Comparison of ENCODE assay signal across 9 cellular contexts in genomic region chr6:70651326-70651905, GRCh38. TPM values are rescaled to one million over a fixed set of nuclear protein-coding genes. Genes with fewer than 3 reads are reported as not detected.
DNase-seq lines count a peak whose midpoint lies in the region; ATAC-seq and TF ChIP-seq lines count a peak whose summit lies in the region.
"Had no signal": no experiment of that assay in that cellular context is flagged by ENCODE, and none has a peak within 500 bp of the region (broad histone marks: within the 10 kb centered on the region; RNA-seq: fewer than 3 reads in every experiment).

No MANE protein-coding gene starts in this region.

- peaks cover 0 to 3% of the 10 kb centered on the region in 2 donors for H3K27me3 Mint-ChIP-seq in natural killer cell treated with Interleukin-12 subunit alpha and Interleukin-12 subunit beta and Interleukin-15 and Interleukin-18, amount 100 ng/mL, for 72 hours
- peaks cover 4% of the 10 kb centered on the region; the same call in 1 of the 2 replicates for H3K27me3 Mint-ChIP-seq in HFFc6 (ENCODE audit: insufficient read depth)

- H3K4me1 Mint-ChIP-seq in natural killer cell treated with Interleukin-12 subunit alpha and Interleukin-12 subunit beta and Interleukin-15 and Interleukin-18, amount 100 ng/mL, for 72 hours (ENCODE audit: low read depth in 2 of 2), result peaks cover 5 to 10% of the 10 kb centered on the region in 2 donors
- no peaks in the 10 kb centered on the region for H3K4me1 Mint-ChIP-seq in HFFc6 (ENCODE audit: low read depth)

- no peak for TF ChIP-seq POLR2A in erythroblast (IDR thresholded peaks at IDR 0.05; ENCODE audit: low read length)

- H3K27ac Mint-ChIP-seq in natural killer cell treated with Interleukin-12 subunit alpha and Interleukin-12 subunit beta and Interleukin-15 and Interleukin-18, amount 100 ng/mL, for 72 hours, result no peak overlapping the region
- H3K27ac Mint-ChIP-seq in HFFc6, result no peak overlapping the region

- DNase-seq in activated CD4-positive, alpha-beta T cell treated with anti-CD3 and anti-CD28 coated beads for 48 hours, result peak; percentile 61
- DNase-seq in natural killer cell treated with Interleukin-12 subunit alpha and Interleukin-12 subunit beta and Interleukin-15 and Interleukin-18, amount 100 ng/mL, for 72 hours (ENCODE audit: low spot score), result no peak
- DNase-seq in erythroblast (lab: John Stamatoyannopoulos, UW) (no peak), NCI-H1105 (lab: John Stamatoyannopoulos, UW) (no peak), NCI-H1930 (lab: John Stamatoyannopoulos, UW) (no peak), HFFc6 (no peak)

- H3K36me3 Mint-ChIP-seq in natural killer cell treated with Interleukin-12 subunit alpha and Interleukin-12 subunit beta and Interleukin-15 and Interleukin-18, amount 100 ng/mL, for 72 hours, result no peaks in the 10 kb centered on the region
- H3K36me3 Mint-ChIP-seq in HFFc6 (ENCODE audit: low read depth), result no peaks in the 10 kb centered on the region

- peak overlapping the region; percentile 7 for H3K4me3 Mint-ChIP-seq in natural killer cell treated with Interleukin-12 subunit alpha and Interleukin-12 subunit beta and Interleukin-15 and Interleukin-18, amount 100 ng/mL, for 72 hours
- no peak overlapping the region for H3K4me3 Mint-ChIP-seq in HFFc6

- H3K9me3 Mint-ChIP-seq in natural killer cell treated with Interleukin-12 subunit alpha and Interleukin-12 subunit beta and Interleukin-15 and Interleukin-18, amount 100 ng/mL, for 72 hours, result no peaks in the 10 kb centered on the region
- H3K9me3 Mint-ChIP-seq in HFFc6, result no peaks in the 10 kb centered on the region

- ATAC-seq in GM18861 (IDR thresholded peaks at IDR 0.05; ENCODE audit: unreplicated experiment), result peak; percentile 54
- ATAC-seq in HG02884 (IDR thresholded peaks at IDR 0.05; ENCODE audit: unreplicated experiment), result peak; percentile 80
- ATAC-seq in natural killer cell treated with Interleukin-12 subunit alpha and Interleukin-12 subunit beta and Interleukin-15 and Interleukin-18, amount 100 ng/mL, for 72 hours, result peak; percentile 67 to 69
- ATAC-seq: left colon had no signal

- no peak for TF ChIP-seq CTCF in HFFc6 (IDR thresholded peaks at IDR 0.05)

RNA-seq across cellular contexts. Expression of gene SMAP1, which starts 16.3 kb away (rescaled TPM):
- 10 to 100 TPM; 22.1 to 30.6 TPM for total RNA-seq in natural killer cell treated with Interleukin-12 subunit alpha and Interleukin-12 subunit beta and Interleukin-15 and Interleukin-18, amount 100 ng/mL, for 72 hours
- total RNA-seq in HFFc6 (2021; fragmentation: NEBNext Ultra II Directional; extraction: Animal tissue kit (Norgen Biotek cat#: 25700)), result 10 to 100 TPM; 11.4 to 24.4 (median 21.5) TPM
